ENCODE assay signal across 1 cellular context in genomic region chr6:33788694-33789549, GRCh38.
A peak's percentile ranks its signal among the peaks of the same experiment; 100 is the strongest.
TF ChIP-seq lines count a peak whose summit lies in the region.

Gene LEMD2, minus strand, starts transcription at chr6:33789130. Its CDS starts 14 bp downstream, at chr6:33789116.

TF ChIP-seq in K562, 482 proteins besides CTCF, POLR2A, EP300 and RAD21 (continued from another document and continues in another):
- 0 out of 2 replicates have a peak, but pooled peaks have one; percentile 69 for TF ChIP-seq HLTF (IDR thresholded peaks at IDR 0.05)
- no peak for TF ChIP-seq DLX4 (CRISPR knock-in tag; IDR thresholded peaks at IDR 0.05)
- 0 out of 2 replicates have a peak, but pooled peaks have one; percentile 6 for TF ChIP-seq RREB1 (CRISPR knock-in tag; IDR thresholded peaks at IDR 0.05)
- TF ChIP-seq TCF15 (CRISPR knock-in tag; IDR thresholded peaks at IDR 0.05), result peak; percentile 34; the same call in 1 of the 2 replicates
- peak; percentile 81; the same call in 1 of the 2 replicates for TF ChIP-seq CHCHD3 (CRISPR knock-in tag; IDR thresholded peaks at IDR 0.05)
- TF ChIP-seq WHSC1 (IDR thresholded peaks at IDR 0.05; ENCODE audit: low read length), result no peak
- peak; percentile 94 for TF ChIP-seq CHD1 (IDR thresholded peaks at IDR 0.05; ENCODE audit: low read length)
- 0 out of 2 replicates have a peak, but pooled peaks have one; percentile 26 for TF ChIP-seq CHD2 (IDR thresholded peaks at IDR 0.05; ENCODE audit: low read depth, low read length)
- TF ChIP-seq THAP7 (CRISPR knock-in tag; IDR thresholded peaks at IDR 0.05), result peak; percentile 100
- TF ChIP-seq NR2C1 (IDR thresholded peaks at IDR 0.05), result peak; percentile 96
- TF ChIP-seq NR2C1 (tag; IDR thresholded peaks at IDR 0.05), result peak; percentile 96
- TF ChIP-seq C11orf30 (IDR thresholded peaks at IDR 0.05; ENCODE audit: low read depth), result peak; percentile 36; the same call in 1 of the 2 replicates
- TF ChIP-seq SP1 (CRISPR knock-in tag; IDR thresholded peaks at IDR 0.05), result peak; percentile 88; the same call in 1 of the 2 replicates
- TF ChIP-seq GABPA (tag; conservative IDR thresholded peaks at IDR 0.05; ENCODE audit: low read depth), result peak; percentile 93
- TF ChIP-seq TAF15 (IDR thresholded peaks at IDR 0.05; ENCODE audit: low read depth, low read length), result no peak
- 0 out of 2 replicates have a peak, but pooled peaks have one; percentile 38 for TF ChIP-seq SNIP1 (IDR thresholded peaks at IDR 0.05; ENCODE audit: low read depth)
- TF ChIP-seq BRD9 (IDR thresholded peaks at IDR 0.05; ENCODE audit: low read depth, partially characterized antibody), result peak; percentile 61
- TF ChIP-seq NCOA2 (IDR thresholded peaks at IDR 0.05; ENCODE audit: partially characterized antibody in 2 of 2), result no peak
- peak; percentile 90 for TF ChIP-seq SMAD3 (CRISPR knock-in tag; conservative IDR thresholded peaks at IDR 0.05)
- peak in 1 of 2 experiments; percentile 100; a peak in 2 of 4 replicates for TF ChIP-seq CSDE1 (IDR thresholded peaks at IDR 0.05)
- no peak for TF ChIP-seq MITF (IDR thresholded peaks at IDR 0.05)
- TF ChIP-seq E2F5 (CRISPR knock-in tag; IDR thresholded peaks at IDR 0.05), result 0 out of 2 replicates have a peak, but pooled peaks have one; percentile 18
- peak; percentile 70 for TF ChIP-seq JUND (IDR thresholded peaks at IDR 0.05; ENCODE audit: borderline replicate concordance, low read depth, low read length)
- TF ChIP-seq JUND (tag; IDR thresholded peaks at IDR 0.05; ENCODE audit: borderline replicate concordance, low read depth, low read length), result peak; percentile 74; the same call in 1 of the 3 replicates
- TF ChIP-seq DIDO1 (tag; IDR thresholded peaks at IDR 0.05; ENCODE audit: low read depth), result peak; percentile 89
- TF ChIP-seq TAF1 (IDR thresholded peaks at IDR 0.05; ENCODE audit: control insufficient read depth, extremely low read depth, insufficient read depth, low read length, severe bottlenecking), result peak; percentile 84
- peak; percentile 100 for TF ChIP-seq XRCC4 (IDR thresholded peaks at IDR 0.05; ENCODE audit: extremely low read depth, insufficient read depth, insufficient read length)
- TF ChIP-seq MGA (IDR thresholded peaks at IDR 0.05), result no peak
- 0 out of 2 replicates have a peak, but pooled peaks have one; percentile 18 for TF ChIP-seq NFXL1 (CRISPR knock-in tag; IDR thresholded peaks at IDR 0.05)
- peak; percentile 86 for TF ChIP-seq EP400 (IDR thresholded peaks at IDR 0.05)
- TF ChIP-seq ZFX (CRISPR knock-in tag; IDR thresholded peaks at IDR 0.05), result peak; percentile 93
- peak; percentile 91 for TF ChIP-seq GMEB1 (CRISPR knock-in tag; IDR thresholded peaks at IDR 0.05)
- TF ChIP-seq MYBL2 (IDR thresholded peaks at IDR 0.05; ENCODE audit: low read depth), result peak; percentile 95
- TF ChIP-seq MYBL2 (CRISPR knock-in tag; IDR thresholded peaks at IDR 0.05; ENCODE audit: borderline replicate concordance), result no peak
- peak; percentile 84; the same call in 1 of the 2 replicates for TF ChIP-seq ERF (CRISPR knock-in tag; IDR thresholded peaks at IDR 0.05)
- TF ChIP-seq MXI1 (IDR thresholded peaks at IDR 0.05; ENCODE audit: low read depth, low read length), result no peak
